Comparison of ENCODE assay signal across 2 cellular contexts in genomic region chr11:94993400-94993943, GRCh38.
TF ChIP-seq lines count a peak whose summit lies in the region.

No MANE protein-coding gene starts in this region.

TF ChIP-seq in HEK293, 187 proteins besides CTCF, POLR2A, EP300 and RAD21:
- TF ChIP-seq SCRT1 (tag by site-specific recombination; IDR thresholded peaks at IDR 0.05; ENCODE audit: borderline replicate concordance) (no peak), ZNF664 (tag by site-specific recombination; IDR thresholded peaks at IDR 0.05) (0 out of 2 replicates have a peak, but pooled peaks have one; percentile 19)
TF ChIP-seq in HEK293: peak in this region for 1.

TF ChIP-seq in K562, 482 proteins besides CTCF, POLR2A, EP300 and RAD21:
- TF ChIP-seq CHD1 (IDR thresholded peaks at IDR 0.05; ENCODE audit: low read length): no peak
- TF ChIP-seq ZBTB9 (CRISPR knock-in tag; IDR thresholded peaks at IDR 0.05): no peak
- no peak for TF ChIP-seq BRF1 (IDR thresholded peaks at IDR 0.05; ENCODE audit: borderline replicate concordance, extremely low read depth, insufficient read length)
- TF ChIP-seq CREBBP (IDR thresholded peaks at IDR 0.05; ENCODE audit: low read depth, low read length): no peak
- no peak for TF ChIP-seq GTF2B (IDR thresholded peaks at IDR 0.05; ENCODE audit: extremely low read depth, insufficient read length)
- TF ChIP-seq MLLT1 (IDR thresholded peaks at IDR 0.05): no peak
- TF ChIP-seq ZNF124 (CRISPR knock-in tag; IDR thresholded peaks at IDR 0.05): no peak
- peak; percentile 69 for TF ChIP-seq C11orf30 (IDR thresholded peaks at IDR 0.05; ENCODE audit: low read depth)
- no peak for TF ChIP-seq RB1 (IDR thresholded peaks at IDR 0.05; ENCODE audit: low read depth)
- TF ChIP-seq TCF15 (CRISPR knock-in tag; IDR thresholded peaks at IDR 0.05): no peak
- TF ChIP-seq PRDM10 (IDR thresholded peaks at IDR 0.05; ENCODE audit: partially characterized antibody): no peak
- no peak for TF ChIP-seq STAT5A (IDR thresholded peaks at IDR 0.05; ENCODE audit: borderline replicate concordance, low read length)
- peak; percentile 57; the same call in 1 of the 2 replicates for TF ChIP-seq MAFF (IDR thresholded peaks at IDR 0.05; ENCODE audit: low read length)
- TF ChIP-seq ID3 (CRISPR knock-in tag; IDR thresholded peaks at IDR 0.05): no peak
- no peak for TF ChIP-seq ID3 (tag; IDR thresholded peaks at IDR 0.05)
- no peak for TF ChIP-seq HNRNPLL (IDR thresholded peaks at IDR 0.05; ENCODE audit: low read depth, low read length, poor library complexity, severe bottlenecking)
- TF ChIP-seq MAFK (IDR thresholded peaks at IDR 0.05; ENCODE audit: low read length): peak; percentile 44; the same call in 1 of the 2 replicates
- no peak for TF ChIP-seq POLR2AphosphoS5 (IDR thresholded peaks at IDR 0.05; ENCODE audit: control insufficient read depth, insufficient read depth, low read depth, low read length)
- TF ChIP-seq UBTF (IDR thresholded peaks at IDR 0.05; ENCODE audit: borderline replicate concordance in 1 of 2, low read depth in 2 of 2, low read length in 2 of 2): no peak
- no peak for TF ChIP-seq KLF10 (CRISPR knock-in tag; IDR thresholded peaks at IDR 0.05)
- TF ChIP-seq NR1H2 (CRISPR knock-in tag; IDR thresholded peaks at IDR 0.05): no peak
- peak; percentile 55 for TF ChIP-seq ATF3 (IDR thresholded peaks at IDR 0.05)
- no peak for TF ChIP-seq ATF3 (CRISPR knock-in tag; conservative IDR thresholded peaks at IDR 0.05)
- peak; percentile 64 for TF ChIP-seq MAFG (tag; conservative IDR thresholded peaks at IDR 0.05)
- TF ChIP-seq ZNF316 (IDR thresholded peaks at IDR 0.05): peak; percentile 87
- no peak for TF ChIP-seq WHSC1 (IDR thresholded peaks at IDR 0.05; ENCODE audit: low read length)
- no peak for TF ChIP-seq ZNF311 (CRISPR knock-in tag; IDR thresholded peaks at IDR 0.05)
- no peak for TF ChIP-seq MNT (conservative IDR thresholded peaks at IDR 0.05)
- TF ChIP-seq CEBPB (tag; IDR thresholded peaks at IDR 0.05): peak; percentile 34
- no peak for TF ChIP-seq HNRNPUL1 (IDR thresholded peaks at IDR 0.05; ENCODE audit: low read length)
- no peak for TF ChIP-seq SMAD1 (IDR thresholded peaks at IDR 0.05; ENCODE audit: low read depth, low read length, partially characterized antibody)
- TF ChIP-seq ZNF165 (CRISPR knock-in tag; IDR thresholded peaks at IDR 0.05; ENCODE audit: borderline replicate concordance): no peak
- no peak for TF ChIP-seq MCM3 (IDR thresholded peaks at IDR 0.05)
- TF ChIP-seq DACH1 (IDR thresholded peaks at IDR 0.05; ENCODE audit: partially characterized antibody): no peak
- TF ChIP-seq EP400 (IDR thresholded peaks at IDR 0.05): no peak
- TF ChIP-seq CEBPG (CRISPR knock-in tag; IDR thresholded peaks at IDR 0.05): no peak
- TF ChIP-seq CEBPG (tag; conservative IDR thresholded peaks at IDR 0.05 in 1 of 2, IDR thresholded peaks at IDR 0.05 in 1 of 2): peak in 1 of 2 experiments; percentile 71; a peak in 2 of 4 replicates
- TF ChIP-seq ZNF143 (CRISPR knock-in tag; IDR thresholded peaks at IDR 0.05): no peak
